In the genomic region with DNA sequence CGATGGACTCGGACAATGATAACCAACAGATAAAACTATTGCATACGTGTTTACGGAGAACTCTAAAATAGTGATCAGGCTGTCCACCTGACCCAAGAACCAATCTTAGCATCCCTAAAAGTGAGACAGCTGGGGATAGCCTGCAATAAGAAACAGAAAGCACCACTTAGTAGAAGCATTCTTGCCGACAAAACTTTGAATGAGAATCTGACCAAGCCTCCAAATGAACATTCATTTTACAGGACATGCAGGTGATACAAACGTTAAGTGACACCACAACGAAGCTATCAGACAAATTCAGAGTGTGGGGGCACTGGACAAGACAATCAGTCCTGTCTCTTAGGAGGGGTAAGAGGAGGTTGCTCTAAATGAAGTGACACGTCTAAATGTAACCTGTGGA, we compare ENCODE assay signal across 8 cellular contexts. TPM values are rescaled to one million over a fixed set of nuclear protein-coding genes. Genes with fewer than 3 reads are reported as not detected.
DNase-seq lines count a peak whose midpoint lies in the region; ATAC-seq and TF ChIP-seq lines count a peak whose summit lies in the region.

No MANE protein-coding gene starts in this region.

- BruUV-seq in Panc1 (replicated peaks; lab: Mats Ljungman, UMichigan) = no TSS peak

- H3K9me3 ChIP-seq in Panc1 (ENCODE audit: control insufficient read depth, insufficient read depth, low read depth, low read length) = no peaks in the 10 kb centered on the region
- no peaks in the 10 kb centered on the region for H3K9me3 ChIP-seq in prostate gland

- H3K4me3 ChIP-seq in GM12865 (ENCODE audit: low read depth, low read length) (peak overlapping the region; percentile 99), Panc1 (ENCODE audit: low read depth in 2 of 2, low read length in 2 of 2) (peak overlapping the region; percentile 89 to 90), epithelial cell of proximal tubule (ENCODE audit: low read depth, low read length) (peak overlapping the region; percentile 68), rectal smooth muscle tissue (ENCODE audit: low read length) (peak overlapping the region; percentile 99), prostate gland (no peak overlapping the region)

- 55% methylated on average over 8 of the region's 8 CpGs for WGBS in prostate gland

- H3K27me3 ChIP-seq in Panc1 (ENCODE audit: control insufficient read depth, insufficient read depth, low read length) = no peaks in the 10 kb centered on the region
- H3K27me3 ChIP-seq in rectal smooth muscle tissue (ENCODE audit: control insufficient read depth, insufficient read depth, low read length) = no peaks in the 10 kb centered on the region
- H3K27me3 ChIP-seq in prostate gland (replicated peaks; ENCODE audit: insufficient read depth) = no peaks in the 10 kb centered on the region

- H3K4me1 ChIP-seq in Panc1 (ENCODE audit: control insufficient read depth, insufficient read depth, low read length) (peaks cover 9% of the 10 kb centered on the region; the same call in 1 of the 2 replicates), rectal smooth muscle tissue (ENCODE audit: control insufficient read depth, insufficient read depth, low read length) (peaks cover 11% of the 10 kb centered on the region), prostate gland (replicated peaks) (no peaks in the 10 kb centered on the region)

- in situ Hi-C loops in Panc1 (cut with HindIII; ENCODE audit: low pct_unique_long_range_greater_than_20kb, low sequenced_read_pairs) = no loop called here

- H3K27ac ChIP-seq in Panc1 (ENCODE audit: low read length) (peak overlapping the region; percentile 86), rectal smooth muscle tissue (ENCODE audit: low read depth, low read length) (no peak overlapping the region), prostate gland (no peak overlapping the region), substantia nigra (ENCODE audit: low read depth, low read length, poor library complexity, severe bottlenecking) (no peak overlapping the region)

- no peak for ATAC-seq in Panc1

- DNase-seq in GM12865 (ENCODE audit: low read depth) (no peak), Panc1 (ENCODE audit: low read depth, low spot score) (no peak), epithelial cell of proximal tubule (ENCODE audit: low read depth) (no peak), GDM1 (lab: John Stamatoyannopoulos, UW) (no peak), prostate gland (ENCODE audit: low spot score) (no peak), substantia nigra (lab: John Stamatoyannopoulos, UW) (no peak)
- DNase-seq in NK-92 treated with Interleukin-12 subunit alpha and Interleukin-12 subunit beta, amount 100 ng/mL, for 24 hours (lab: John Stamatoyannopoulos, UW) = no peak

- H3K9ac ChIP-seq in rectal smooth muscle tissue (ENCODE audit: low read length) = no peak overlapping the region

- POLR2A ChIA-PET in Panc1 (lab: Charles Lee) = no interaction called here

- no peak for TF ChIP-seq CTCF in GM12865 (IDR thresholded peaks at IDR 0.05; ENCODE audit: insufficient read depth, low read depth, low read length, missing control alignments)
- TF ChIP-seq CTCF in Panc1 (IDR thresholded peaks at IDR 0.05) = no peak
- no peak for TF ChIP-seq CTCF in epithelial cell of proximal tubule (conservative IDR thresholded peaks at IDR 0.05; ENCODE audit: low read depth, low read length)
- no peak for TF ChIP-seq CTCF in prostate gland (IDR thresholded peaks at IDR 0.05)

- H3K36me3 ChIP-seq in Panc1 (ENCODE audit: control insufficient read depth, insufficient read depth, low read length) (peaks cover 12% of the 10 kb centered on the region), rectal smooth muscle tissue (ENCODE audit: control insufficient read depth, insufficient read depth, low read length) (peaks cover 2% of the 10 kb centered on the region), prostate gland (no peaks in the 10 kb centered on the region)

- TF ChIP-seq POLR2A in prostate gland (IDR thresholded peaks at IDR 0.05) = no peak

- intact Hi-C loops in Panc1 (cut with micrococcal nuclease; ENCODE audit: unreplicated experiment) (no loop called here), prostate gland (cut with DNase I) (loop anchor here (2.0 kb wide), 1 partner anchor 207 kb away; no protein-coding TSS in a partner anchor)

- CTCF ChIA-PET in Panc1 (lab: Charles Lee) = no interaction called here

RNA-seq across cellular contexts. Expression of gene PSMG1, which starts 1.2 kb away (rescaled TPM):
- total RNA-seq in Panc1 (2021; ENCODE audit: unreplicated experiment) = 70.0 TPM
- polyA plus RNA-seq in Panc1 (2012; ENCODE audit: insufficient read length) = 50.9 TPM
- 47.1 and 120 TPM in 2 replicates for total RNA-seq in epithelial cell of proximal tubule
- 10 to 100 TPM; 16.7 to 37.1 TPM for total RNA-seq in prostate gland

Comparison
In these comparisons a context has a peak if more than half of its experiments do, and no peak if none do; other contexts are left out.
1. H3K4me3 ChIP-seq: peak in GM12865 (single experiment), Panc1 (2 of 2), epithelial cell of proximal tubule (single experiment) and rectal smooth muscle tissue (single experiment); none in prostate gland (0 of 2).